ENCODE assay signal across 8 cellular contexts in the genomic region with DNA sequence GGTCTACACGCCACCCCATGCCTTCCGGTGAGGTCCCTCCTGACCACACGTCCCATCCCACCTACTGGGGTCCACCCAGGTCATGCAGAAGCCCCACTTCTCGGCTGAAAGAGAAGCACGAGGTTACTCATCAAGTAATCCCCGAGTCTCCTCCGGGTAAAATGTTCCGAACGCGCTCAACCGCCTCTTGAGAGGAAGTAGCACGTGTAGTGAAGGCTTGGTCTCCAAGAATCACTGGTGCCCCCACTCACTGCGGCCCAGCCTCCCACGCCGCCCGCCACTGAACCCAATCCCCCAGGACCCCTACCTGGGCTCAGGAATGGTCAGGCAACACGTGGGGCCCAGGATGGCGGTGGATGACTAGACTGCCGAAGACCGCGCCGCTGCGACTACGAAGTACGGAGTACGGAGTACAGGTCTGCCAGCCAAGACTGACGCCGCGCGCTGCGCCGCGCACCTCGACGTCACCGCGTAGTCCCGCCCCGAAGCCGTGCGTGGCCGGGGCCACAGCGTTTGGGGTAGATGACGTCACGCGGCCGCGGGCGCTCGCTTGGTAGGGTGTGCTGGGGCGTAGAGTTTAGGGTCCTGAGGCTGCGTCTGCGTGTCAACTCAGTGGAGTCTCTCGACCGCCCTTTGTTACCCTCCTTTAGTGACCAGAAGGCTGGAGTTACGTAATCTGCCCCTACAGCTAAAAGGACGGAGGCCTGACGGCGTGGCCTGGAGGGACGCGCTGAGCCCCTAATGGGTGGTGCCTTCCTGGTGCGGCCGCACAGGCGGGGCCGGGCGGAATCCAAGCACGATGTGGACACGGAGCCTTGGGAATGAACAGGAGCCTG. TPM values are rescaled to one million over a fixed set of nuclear protein-coding genes. Genes with fewer than 3 reads are reported as not detected.
A peak's percentile ranks its signal among the peaks of the same experiment; 100 is the strongest.
DNase-seq lines count a peak whose midpoint lies in the region; ATAC-seq, FAIRE-seq and TF ChIP-seq lines count a peak whose summit lies in the region.

No MANE protein-coding gene starts in this region.

- peaks cover 25 to 32% (median 27%) of the 10 kb centered on the region in 3 donors for H3K36me3 Mint-ChIP-seq in immature natural killer cell

- TF ChIP-seq CTCF in A549 (IDR thresholded peaks at IDR 0.05) = no peak
- no peak for TF ChIP-seq CTCF in WI38 (IDR thresholded peaks at IDR 0.05; ENCODE audit: low read depth, low read length)
- TF ChIP-seq CTCF in bronchial epithelial cell (IDR thresholded peaks at IDR 0.05; ENCODE audit: insufficient read depth, low read length, severe bottlenecking) = no peak

- peak overlapping the region; percentile 93 for H3K4me2 ChIP-seq in A549

- CTCF ChIA-PET in A549 (lab: Yijun Ruan, JAX) = interaction anchor here (1.1 kb wide), 1 partner anchor 129 kb away, joined by 4 read pairs; no protein-coding TSS in a partner anchor

- POLR2A ChIA-PET in A549 (lab: Yijun Ruan, JAX) = interaction anchor here (0.7 to 2.0 kb wide), 6 partner anchors 8 to 125 kb away, joined by 3 to 12 read pairs (median 4); partner anchors contain the start of genes CCM2, PURB and TBRG4

- H3K27me3 ChIP-seq in bronchial epithelial cell (ENCODE audit: control insufficient read depth, insufficient read depth, low read length) = no peaks in the 10 kb centered on the region

- no peaks in the 10 kb centered on the region for H3K9me3 ChIP-seq in A549

- H3K4me1 Mint-ChIP-seq in immature natural killer cell = peaks cover 39 to 41% of the 10 kb centered on the region in 2 donors

- H3K27ac Mint-ChIP-seq in immature natural killer cell = peak overlapping the region; percentile 99 to 100 (median 99)

- H3K36me3 ChIP-seq in bronchial epithelial cell (ENCODE audit: control insufficient read depth, insufficient read depth, low read length) = peaks cover 31% of the 10 kb centered on the region

- H3K4me3 Mint-ChIP-seq in immature natural killer cell = peak overlapping the region; percentile 94 to 99 (median 96)

- no peak for FAIRE-seq in A549 (lab: Jason Lieb, UNC)
- FAIRE-seq in bronchial epithelial cell (lab: Jason Lieb, UNC) = no peak

- no peak for TF ChIP-seq RAD21 in A549 (conservative IDR thresholded peaks at IDR 0.05 in 1 of 2, IDR thresholded peaks at IDR 0.05 in 1 of 2)

- peaks cover 29% of the 10 kb centered on the region for H3K4me1 ChIP-seq in A549

- TF ChIP-seq EP300 in A549 (IDR thresholded peaks at IDR 0.05) = no peak

- TF ChIP-seq POLR2A in A549 (IDR thresholded peaks at IDR 0.05; ENCODE audit: low read length) = peak; percentile 99

- under 1% methylated on average over 61 of the region's 68 CpGs for WGBS in A549 (ENCODE audit: missing lambda C conversion rate)

- ATAC-seq in A549 = peak; percentile 96
- peak; percentile 90 for ATAC-seq in GM18861 (IDR thresholded peaks at IDR 0.05; ENCODE audit: unreplicated experiment)
- peak; percentile 95 for ATAC-seq in HG03095 (IDR thresholded peaks at IDR 0.05; ENCODE audit: unreplicated experiment)

- H3K9me3 Mint-ChIP-seq in immature natural killer cell = no peaks in the 10 kb centered on the region

- H3K4me3 ChIP-seq in A549 (peak overlapping the region; percentile 64), WI38 (ENCODE audit: low read depth, low read length) (peak overlapping the region; percentile 90), bronchial epithelial cell (ENCODE audit: low read depth, low read length) (peak overlapping the region; percentile 80)

- DNase-seq in A549 (ENCODE audit: low read depth in 1 of 2, low spot score in 1 of 2) = peak; percentile 68 to 95
- peak; percentile 95 for DNase-seq in NCI-H2196 (lab: John Stamatoyannopoulos, UW; ENCODE audit: unreplicated experiment)
- DNase-seq in bronchial epithelial cell (ENCODE audit: low read depth) = peak; percentile 87
- DNase-seq in immature natural killer cell = peak; percentile 95 to 96 (median 96)
- DNase-seq in smooth muscle cell of the brain vasculature (ENCODE audit: low read depth, low spot score) = peak; percentile 83

- peaks cover 0 to 9% (median 8%) of the 10 kb centered on the region in 3 donors for H3K27me3 Mint-ChIP-seq in immature natural killer cell (ENCODE audit: low read depth in 3 of 3)

- peak overlapping the region; percentile 88 to 95 for H3K27ac ChIP-seq in A549

TF ChIP-seq in A549, 52 proteins besides CTCF, POLR2A, EP300 and RAD21 (continues in another document):
- TF ChIP-seq, protein P1, sequence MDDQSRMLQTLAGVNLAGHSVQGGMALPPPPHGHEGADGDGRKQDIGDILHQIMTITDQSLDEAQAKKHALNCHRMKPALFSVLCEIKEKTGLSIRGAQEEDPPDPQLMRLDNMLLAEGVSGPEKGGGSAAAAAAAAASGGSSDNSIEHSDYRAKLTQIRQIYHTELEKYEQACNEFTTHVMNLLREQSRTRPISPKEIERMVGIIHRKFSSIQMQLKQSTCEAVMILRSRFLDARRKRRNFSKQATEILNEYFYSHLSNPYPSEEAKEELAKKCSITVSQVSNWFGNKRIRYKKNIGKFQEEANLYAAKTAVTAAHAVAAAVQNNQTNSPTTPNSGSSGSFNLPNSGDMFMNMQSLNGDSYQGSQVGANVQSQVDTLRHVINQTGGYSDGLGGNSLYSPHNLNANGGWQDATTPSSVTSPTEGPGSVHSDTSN (IDR thresholded peaks at IDR 0.05) = peak; percentile 69
- TF ChIP-seq ZNF302 (CRISPR knock-in tag; IDR thresholded peaks at IDR 0.05) (no peak), CHD2 (IDR thresholded peaks at IDR 0.05; ENCODE audit: low read length, partially characterized antibody) (no peak), CHD4 (IDR thresholded peaks at IDR 0.05; ENCODE audit: borderline replicate concordance) (no peak), POLR2AphosphoS2 (conservative IDR thresholded peaks at IDR 0.05; ENCODE audit: low read length) (no peak; the same call in 1 of the 2 replicates), HOXA7 (CRISPR knock-in tag; IDR thresholded peaks at IDR 0.05) (peak; percentile 75), CEBPB (IDR thresholded peaks at IDR 0.05) (peak; percentile 35 to 71; a peak in 2 of 4 replicates), MAZ (IDR thresholded peaks at IDR 0.05; ENCODE audit: borderline replicate concordance, low read depth, low read length) (peak; percentile 42; the same call in 1 of the 2 replicates), KDM1A (IDR thresholded peaks at IDR 0.05; ENCODE audit: low read depth) (no peak), SMC3 (IDR thresholded peaks at IDR 0.05) (no peak; the same call in 2 of the 3 replicates), RARB (CRISPR knock-in tag; IDR thresholded peaks at IDR 0.05) (no peak), CBX2 (IDR thresholded peaks at IDR 0.05; ENCODE audit: borderline replicate concordance, low read depth) (no peak), FOSB (CRISPR knock-in tag; IDR thresholded peaks at IDR 0.05) (no peak)
- TF ChIP-seq, protein P2, sequence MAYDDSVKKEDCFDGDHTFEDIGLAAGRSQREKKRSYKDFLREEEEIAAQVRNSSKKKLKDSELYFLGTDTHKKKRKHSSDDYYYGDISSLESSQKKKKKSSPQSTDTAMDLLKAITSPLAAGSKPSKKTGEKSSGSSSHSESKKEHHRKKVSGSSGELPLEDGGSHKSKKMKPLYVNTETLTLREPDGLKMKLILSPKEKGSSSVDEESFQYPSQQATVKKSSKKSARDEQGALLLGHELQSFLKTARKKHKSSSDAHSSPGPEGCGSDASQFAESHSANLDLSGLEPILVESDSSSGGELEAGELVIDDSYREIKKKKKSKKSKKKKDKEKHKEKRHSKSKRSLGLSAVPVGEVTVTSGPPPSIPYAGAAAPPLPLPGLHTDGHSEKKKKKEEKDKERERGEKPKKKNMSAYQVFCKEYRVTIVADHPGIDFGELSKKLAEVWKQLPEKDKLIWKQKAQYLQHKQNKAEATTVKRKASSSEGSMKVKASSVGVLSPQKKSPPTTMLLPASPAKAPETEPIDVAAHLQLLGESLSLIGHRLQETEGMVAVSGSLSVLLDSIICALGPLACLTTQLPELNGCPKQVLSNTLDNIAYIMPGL (CRISPR knock-in tag; IDR thresholded peaks at IDR 0.05; ENCODE audit: borderline replicate concordance) = peak; percentile 56; the same call in 1 of the 2 replicates

RNA-seq across cellular contexts. Expression of gene MYO1G, which starts 7.6 kb away (rescaled TPM):
- polyA plus RNA-seq in A549 (2011; rRNA removed) = 0.03 TPM in 1 of 2 replicates, not detected in the other
- 0.05 and 0.09 TPM in 2 replicates for polyA plus RNA-seq in A549 (2012; cell fraction: cytosol; rRNA removed)
- polyA plus RNA-seq in A549 (2012; cell fraction: nucleus; rRNA removed) = 0.28 and 0.48 TPM in 2 replicates
- 0.04 to 0.12 TPM (median 0.06 TPM) in 3 replicates for polyA plus RNA-seq in A549 (2017; fragmentation: RNase III; extraction: RNeasy Plus Mini Kit Qiagen cat#74134 plus additional on column Dnase treatment)
- polyA minus RNA-seq in A549 (2011; rRNA and poly(A)+ RNA removed) = 0.33 and 0.73 TPM in 2 replicates
- 0.13 and 0.26 TPM in 2 replicates for total RNA-seq in bronchial epithelial cell
- 100 to 1,000 TPM; 139 to 261 (median 139) TPM for polyA plus RNA-seq in immature natural killer cell

RNA-seq across cellular contexts. Expression of gene CCM2, which starts 13.6 kb away (rescaled TPM):
- polyA plus RNA-seq in A549 (2011; rRNA removed) (18.9 and 24.8 TPM in 2 replicates), A549 (2017; fragmentation: RNase III; extraction: RNeasy Plus Mini Kit Qiagen cat#74134 plus additional on column Dnase treatment) (33.3 to 38.0 TPM (median 34.6 TPM) in 3 replicates), immature natural killer cell (100 to 1,000 TPM in 2 of 3 donors, 10 to 100 TPM in 1; 60.4 to 120 (median 103) TPM)
- 50.6 and 66.6 TPM in 2 replicates for polyA plus RNA-seq in A549 (2012; cell fraction: cytosol; rRNA removed)
- polyA plus RNA-seq in A549 (2012; cell fraction: nucleus; rRNA removed) = 65.7 and 80.1 TPM in 2 replicates
- 38.7 and 53.4 TPM in 2 replicates for polyA minus RNA-seq in A549 (2011; rRNA and poly(A)+ RNA removed)
- total RNA-seq in bronchial epithelial cell = 45.0 and 49.9 TPM in 2 replicates

Comparison
In these comparisons a context has a peak if more than half of its experiments do, and no peak if none do; other contexts are left out.
1. Peak in every context shown above with its lines: DNase-seq, ATAC-seq, H3K4me3 ChIP-seq and H3K27ac ChIP-seq.
2. RNA of gene MYO1G, which starts 7.6 kb away (polyA plus RNA-seq): 139 to 261 TPM in immature natural killer cell; 0.03 to 0.48 TPM in A549; every median in the first group is over 10 times any median in the second.